In genomic region chr1:154176341-154176740, GRCh38 we compare ENCODE assay signal across 9 cellular contexts. TPM values are rescaled to one million over a fixed set of nuclear protein-coding genes. Genes with fewer than 3 reads are reported as not detected.
A peak's percentile ranks its signal among the peaks of the same experiment; 100 is the strongest.
DNase-seq lines count a peak whose midpoint lies in the region; ATAC-seq, FAIRE-seq and TF ChIP-seq lines count a peak whose summit lies in the region.
"Had no signal": no experiment of that assay in that cellular context is flagged by ENCODE, and none has a peak within 500 bp of the region (broad histone marks: within the 10 kb centered on the region; RNA-seq: fewer than 3 reads in every experiment).

No MANE protein-coding gene starts in this region.

- POLR2A ChIA-PET in HEK293 (lab: Yijun Ruan, JAX): interaction anchor here (1.3 kb wide), 1 partner anchor 186 kb away, joined by 3 read pairs; the partner anchor contains the start of gene RPS27
- POLR2A ChIA-PET in activated CD8-positive, alpha-beta T cell treated with anti-CD3 and anti-CD28 coated beads, Interleukin-2, amount 10 ng/mL, durations not matched to agents 7 days and 5 days (lab: Charles Lee): interaction anchor here (1.3 to 8.1 kb wide), 2 partner anchors 17 to 45 kb away, joined by 3 to 84 read pairs; no protein-coding TSS in a partner anchor

- H3K9me3 Mint-ChIP-seq in activated CD8-positive, alpha-beta T cell treated with anti-CD3 and anti-CD28 coated beads, Interleukin-2, amount 10 ng/mL, durations not matched to agents 7 days and 5 days (ENCODE audit: insufficient read depth): no peaks in the 10 kb centered on the region

- TF ChIP-seq POLR2A in gastroesophageal sphincter (IDR thresholded peaks at IDR 0.05): no peak

- TF ChIP-seq CTCF in HEK293 (tag by site-specific recombination; IDR thresholded peaks at IDR 0.05) (no peak), gastroesophageal sphincter (IDR thresholded peaks at IDR 0.05) (no peak)

- H3K27me3 Mint-ChIP-seq in activated CD8-positive, alpha-beta T cell treated with anti-CD3 and anti-CD28 coated beads, Interleukin-2, amount 10 ng/mL, durations not matched to agents 7 days and 5 days (ENCODE audit: low read depth): no peaks in the 10 kb centered on the region

- peaks cover 24% of the 10 kb centered on the region for H3K4me1 ChIP-seq in HEK293 (ENCODE audit: control insufficient read depth, insufficient read depth, low read length)
- peaks cover 0 to 60% (median 42%) of the 10 kb centered on the region in 3 donors for H3K4me1 ChIP-seq in gastroesophageal sphincter
- peaks cover 10 to 46% of the 10 kb centered on the region in 2 donors for H3K4me1 ChIP-seq in small intestine (ENCODE audit: control insufficient read depth in 2 of 2, insufficient read depth in 1 of 2, low read depth in 1 of 2, low read length in 1 of 2)

- peaks cover 70% of the 10 kb centered on the region for H3K4me1 Mint-ChIP-seq in activated CD8-positive, alpha-beta T cell treated with anti-CD3 and anti-CD28 coated beads, Interleukin-2, amount 10 ng/mL, durations not matched to agents 7 days and 5 days (ENCODE audit: low read depth)

- peak overlapping the region; percentile 11 for H3K27ac Mint-ChIP-seq in activated CD8-positive, alpha-beta T cell treated with anti-CD3 and anti-CD28 coated beads, Interleukin-2, amount 10 ng/mL, durations not matched to agents 7 days and 5 days

- no peak for FAIRE-seq in small intestine (lab: Jason Lieb, UNC)

- peaks cover 81% of the 10 kb centered on the region for H3K36me3 Mint-ChIP-seq in activated CD8-positive, alpha-beta T cell treated with anti-CD3 and anti-CD28 coated beads, Interleukin-2, amount 10 ng/mL, durations not matched to agents 7 days and 5 days (ENCODE audit: low read depth)

- H3K9me3 ChIP-seq in HEK293 (ENCODE audit: control insufficient read depth, insufficient read depth, low read depth, low read length): no peaks in the 10 kb centered on the region
- H3K9me3 ChIP-seq in gastroesophageal sphincter: no peaks in the 10 kb centered on the region
- H3K9me3 ChIP-seq in small intestine (ENCODE audit: control insufficient read depth, low read depth): no peaks in the 10 kb centered on the region

- CTCF ChIA-PET in HEK293 (lab: Yijun Ruan, JAX): interaction anchor here (0.5 to 1.6 kb wide), 2 partner anchors 31 to 550 kb away, joined by 3 to 5 read pairs; no protein-coding TSS in a partner anchor
- CTCF ChIA-PET in activated CD8-positive, alpha-beta T cell treated with anti-CD3 and anti-CD28 coated beads, Interleukin-2, amount 10 ng/mL, durations not matched to agents 7 days and 5 days (lab: Charles Lee): interaction anchor here (0.9 to 3.4 kb wide), 3 partner anchors 11 to 158 kb away, joined by 3 to 11 read pairs (median 6); no protein-coding TSS in a partner anchor

- no peak overlapping the region for H3K27ac ChIP-seq in HEK293 (ENCODE audit: extremely low read depth, low read depth, low read length)
- peak overlapping the region in 3 of 4 donors; percentile 42 to 60 (median 56) for H3K27ac ChIP-seq in gastroesophageal sphincter
- H3K27ac ChIP-seq in small intestine (ENCODE audit: low read depth in 1 of 2, low read length in 1 of 2): peak overlapping the region; percentile 16 to 71

- H3K4me3 ChIP-seq in HEK293 (ENCODE audit: low read depth, low read length) (no peak overlapping the region), gastroesophageal sphincter (no peak overlapping the region), small intestine (ENCODE audit: low read depth in 1 of 2, low read length in 2 of 2) (no peak overlapping the region)

- no peak for DNase-seq in activated CD8-positive, alpha-beta T cell treated with anti-CD3 and anti-CD28 coated beads, Interleukin-2, amount 10 ng/mL, durations not matched to agents 7 days and 5 days
- peak; percentile 67 for DNase-seq in small intestine
- no peak for DNase-seq in NCI-H510A treated with DMSO at 0.1 percent for 48 hours (lab: John Stamatoyannopoulos, UW)
- DNase-seq in inferior parietal cortex (ENCODE audit: extremely low spot score): no peak
- DNase-seq: substantia nigra had no signal

- no peak overlapping the region for H3K4me3 Mint-ChIP-seq in activated CD8-positive, alpha-beta T cell treated with anti-CD3 and anti-CD28 coated beads, Interleukin-2, amount 10 ng/mL, durations not matched to agents 7 days and 5 days

- no peaks in the 10 kb centered on the region for H3K27me3 ChIP-seq in gastroesophageal sphincter
- H3K27me3 ChIP-seq in small intestine (ENCODE audit: control insufficient read depth in 2 of 2, insufficient read depth in 2 of 2, low read length in 2 of 2): no peaks in the 10 kb centered on the region

- peaks cover 26 to 75% of the 10 kb centered on the region in 2 experiments for H3K36me3 ChIP-seq in HEK293 (ENCODE audit: control insufficient read depth in 2 of 2, insufficient read depth in 1 of 2, low read length in 2 of 2)
- H3K36me3 ChIP-seq in gastroesophageal sphincter: peaks cover 4 to 46% of the 10 kb centered on the region in 2 donors
- H3K36me3 ChIP-seq in small intestine (ENCODE audit: control insufficient read depth in 2 of 2, insufficient read depth in 2 of 2, low read length in 2 of 2): peaks cover 19 to 23% of the 10 kb centered on the region in 2 donors

- ATAC-seq in activated CD8-positive, alpha-beta T cell treated with anti-CD3 and anti-CD28 coated beads, Interleukin-2, amount 10 ng/mL, durations not matched to agents 7 days and 5 days: no peak
- peak; percentile 53 for ATAC-seq in gastroesophageal sphincter
- no peak for ATAC-seq in HG02852 (IDR thresholded peaks at IDR 0.05; ENCODE audit: unreplicated experiment)

- no peak for TF ChIP-seq EP300 in gastroesophageal sphincter (IDR thresholded peaks at IDR 0.05)

- WGBS in gastroesophageal sphincter (ENCODE audit: low coverage in 1 of 2), 2 donors: 29% methylated on average over 2 of the region's 2 CpGs
- WGBS in small intestine, 3 donors: 22 to 45% (median 40%) methylated on average over 2 of the region's 2 CpGs

TF ChIP-seq in HEK293, 187 proteins besides CTCF, POLR2A, EP300 and RAD21:
- TF ChIP-seq KLF1 (tag by site-specific recombination; IDR thresholded peaks at IDR 0.05): 0 out of 2 replicates have a peak, but pooled peaks have one; percentile 42
- no peak for TF ChIP-seq HOXA7 (CRISPR knock-in tag; IDR thresholded peaks at IDR 0.05; ENCODE audit: borderline replicate concordance)

RNA-seq across cellular contexts. Expression of gene TPM3, which starts 15.6 kb away (rescaled TPM):
- total RNA-seq in activated CD8-positive, alpha-beta T cell treated with anti-CD3 and anti-CD28 coated beads, Interleukin-2, amount 10 ng/mL, durations not matched to agents 7 days and 5 days: 100 to 1,000 TPM; 856 to 880 TPM
- 100 to 1,000 TPM in 3 of 4 donors, 10 to 100 TPM in 1; 95.9 to 275 (median 151) TPM for total RNA-seq in gastroesophageal sphincter
- polyA plus RNA-seq in small intestine: 100 to 1,000 TPM; 244 to 335 (median 248) TPM

RNA-seq across cellular contexts. Expression of gene NUP210L, which starts 21.5 kb away (rescaled TPM):
- under 1 TPM; 0.08 to 0.13 TPM for total RNA-seq in activated CD8-positive, alpha-beta T cell treated with anti-CD3 and anti-CD28 coated beads, Interleukin-2, amount 10 ng/mL, durations not matched to agents 7 days and 5 days
- total RNA-seq in gastroesophageal sphincter: not detected
- polyA plus RNA-seq in small intestine: under 1 TPM in 1 of 3 donors, not detected in 2; 0.01 TPM

RNA-seq across cellular contexts. Expression of gene CFAP141, which starts 29.8 kb away (rescaled TPM):
- not detected for total RNA-seq in activated CD8-positive, alpha-beta T cell treated with anti-CD3 and anti-CD28 coated beads, Interleukin-2, amount 10 ng/mL, durations not matched to agents 7 days and 5 days
- total RNA-seq in gastroesophageal sphincter: not detected
- polyA plus RNA-seq in small intestine: not detected
- total RNA-seq: lung microvascular endothelial cell had no signal

RNA-seq across cellular contexts. Expression of gene UBAP2L, which starts 44.4 kb away (rescaled TPM):
- total RNA-seq in activated CD8-positive, alpha-beta T cell treated with anti-CD3 and anti-CD28 coated beads, Interleukin-2, amount 10 ng/mL, durations not matched to agents 7 days and 5 days: 100 to 1,000 TPM; 176 to 179 TPM
- 10 to 100 TPM; 71.6 to 79.9 (median 75.1) TPM for total RNA-seq in gastroesophageal sphincter
- polyA plus RNA-seq in small intestine: 10 to 100 TPM; 29.7 to 52.3 (median 30.0) TPM
